ENCODE assay signal across 16 cellular contexts in the genomic region with DNA sequence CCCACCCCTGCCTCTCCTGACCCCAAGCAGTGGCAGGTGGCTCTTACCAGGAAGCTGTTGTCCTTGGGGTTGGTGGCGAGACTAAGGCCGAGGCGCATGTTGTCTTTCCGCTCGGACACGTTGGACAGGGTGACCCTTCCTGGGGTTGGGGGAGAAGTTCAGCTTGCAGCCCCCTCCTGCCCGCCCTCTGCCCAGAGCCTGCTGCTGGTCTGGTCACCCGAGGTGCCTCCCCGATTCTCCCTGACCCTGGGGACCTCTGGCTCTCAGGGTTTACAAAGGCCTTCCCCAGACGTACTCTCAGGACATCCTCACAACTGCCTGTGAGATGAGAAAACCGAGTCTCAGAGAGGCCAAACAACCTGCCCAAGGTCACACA.
DNase-seq lines count a peak whose midpoint lies in the region; ATAC-seq and TF ChIP-seq lines count a peak whose summit lies in the region.
"Had no signal": no experiment of that assay in that cellular context is flagged by ENCODE, and none has a peak within 500 bp of the region (broad histone marks: within the 10 kb centered on the region; RNA-seq: fewer than 3 reads in every experiment).

No MANE protein-coding gene starts in this region.

- no peak for TF ChIP-seq EP300 in suprapubic skin (IDR thresholded peaks at IDR 0.05)

- no peaks in the 10 kb centered on the region for H3K9me3 Mint-ChIP-seq in activated CD8-positive, alpha-beta T cell treated with anti-CD3 and anti-CD28 coated beads, Interleukin-2, amount 10 ng/mL, durations not matched to agents 7 days and 5 days (ENCODE audit: insufficient read depth)
- no peaks in the 10 kb centered on the region for H3K9me3 Mint-ChIP-seq in dendritic cell treated with granulocyte-macrophage colony-stimulating factor and Interleukin-4, amounts not matched to agents 40 ng/mL and 50 ng/mL, for 4 days
- H3K9me3 Mint-ChIP-seq in nephron: no peaks in the 10 kb centered on the region
- no peaks in the 10 kb centered on the region for H3K9me3 Mint-ChIP-seq in activated CD4-positive, alpha-beta memory T cell treated with anti-CD3 and anti-CD28 coated beads, Interleukin-2, amount 10 ng/mL, durations not matched to agents 7 days and 5 days
- H3K9me3 Mint-ChIP-seq: activated naive CD4-positive, alpha-beta T cell treated with anti-CD3 and anti-CD28 coated beads, Interleukin-2, amount 10 ng/mL, durations not matched to agents 7 days and 5 days had no signal

- peaks cover 6% of the 10 kb centered on the region for H3K27me3 Mint-ChIP-seq in activated CD8-positive, alpha-beta T cell treated with anti-CD3 and anti-CD28 coated beads, Interleukin-2, amount 10 ng/mL, durations not matched to agents 7 days and 5 days (ENCODE audit: low read depth)
- H3K27me3 Mint-ChIP-seq in dendritic cell treated with granulocyte-macrophage colony-stimulating factor and Interleukin-4, amounts not matched to agents 40 ng/mL and 50 ng/mL, for 4 days: peaks cover 8% of the 10 kb centered on the region
- peaks cover 15% of the 10 kb centered on the region for H3K27me3 Mint-ChIP-seq in nephron (ENCODE audit: low read depth)
- peaks cover 6% of the 10 kb centered on the region for H3K27me3 Mint-ChIP-seq in activated CD4-positive, alpha-beta memory T cell treated with anti-CD3 and anti-CD28 coated beads, Interleukin-2, amount 10 ng/mL, durations not matched to agents 7 days and 5 days

- no peak for ATAC-seq in activated CD8-positive, alpha-beta T cell treated with anti-CD3 and anti-CD28 coated beads, Interleukin-2, amount 10 ng/mL, durations not matched to agents 7 days and 5 days
- ATAC-seq: left colon had no signal

- H3K4me1 Mint-ChIP-seq in activated CD8-positive, alpha-beta T cell treated with anti-CD3 and anti-CD28 coated beads, Interleukin-2, amount 10 ng/mL, durations not matched to agents 7 days and 5 days (ENCODE audit: low read depth): peaks cover 12% of the 10 kb centered on the region
- H3K4me1 Mint-ChIP-seq in dendritic cell treated with granulocyte-macrophage colony-stimulating factor and Interleukin-4, amounts not matched to agents 40 ng/mL and 50 ng/mL, for 4 days (ENCODE audit: low read depth): peaks cover 52% of the 10 kb centered on the region
- H3K4me1 Mint-ChIP-seq in nephron: peaks cover 36% of the 10 kb centered on the region
- peaks cover 17% of the 10 kb centered on the region for H3K4me1 Mint-ChIP-seq in activated CD4-positive, alpha-beta memory T cell treated with anti-CD3 and anti-CD28 coated beads, Interleukin-2, amount 10 ng/mL, durations not matched to agents 7 days and 5 days

- H3K4me1 ChIP-seq in suprapubic skin: peaks cover 44% of the 10 kb centered on the region

- CTCF ChIA-PET in activated CD8-positive, alpha-beta T cell treated with anti-CD3 and anti-CD28 coated beads, Interleukin-2, amount 10 ng/mL, durations not matched to agents 7 days and 5 days (lab: Charles Lee): interaction anchor here (0.7 to 1.5 kb wide), 3 partner anchors 11 to 58 kb away, joined by 3 to 6 read pairs (median 4); no protein-coding TSS in a partner anchor
- CTCF ChIA-PET in activated CD4-positive, alpha-beta memory T cell treated with anti-CD3 and anti-CD28 coated beads, Interleukin-2, amount 10 ng/mL, durations not matched to agents 7 days and 5 days (lab: Charles Lee): no interaction called here

- H3K9me3 ChIP-seq in suprapubic skin: no peaks in the 10 kb centered on the region

- H3K4me3 ChIP-seq in suprapubic skin: no peak overlapping the region

- intact Hi-C loops in dendritic cell treated with granulocyte-macrophage colony-stimulating factor and Interleukin-4, amounts not matched to agents 40 ng/mL and 50 ng/mL, for 4 days (cut with micrococcal nuclease): loop anchor here (2.0 kb wide), 1 partner anchor 18 kb away; no protein-coding TSS in a partner anchor

- peak overlapping the region; percentile 61 for H3K27ac ChIP-seq in suprapubic skin

- TF ChIP-seq CTCF in nephron (IDR thresholded peaks at IDR 0.05; ENCODE audit: unreplicated experiment in 3 of 3) (no peak), suprapubic skin (IDR thresholded peaks at IDR 0.05) (no peak)

- no peaks in the 10 kb centered on the region for H3K27me3 ChIP-seq in suprapubic skin

- WGBS in suprapubic skin: 81% methylated on average over 11 of the region's 11 CpGs

- POLR2A ChIA-PET in activated CD8-positive, alpha-beta T cell treated with anti-CD3 and anti-CD28 coated beads, Interleukin-2, amount 10 ng/mL, durations not matched to agents 7 days and 5 days (lab: Charles Lee): no interaction called here
- POLR2A ChIA-PET in activated CD4-positive, alpha-beta memory T cell treated with anti-CD3 and anti-CD28 coated beads, Interleukin-2, amount 10 ng/mL, durations not matched to agents 7 days and 5 days (lab: Charles Lee): interaction anchor here (1.5 kb wide), 1 partner anchor 12 kb away, joined by 5 read pairs; no protein-coding TSS in a partner anchor

- no peak for TF ChIP-seq POLR2A in suprapubic skin (IDR thresholded peaks at IDR 0.05)

- peak overlapping the region; percentile 2 for H3K27ac Mint-ChIP-seq in activated CD8-positive, alpha-beta T cell treated with anti-CD3 and anti-CD28 coated beads, Interleukin-2, amount 10 ng/mL, durations not matched to agents 7 days and 5 days
- H3K27ac Mint-ChIP-seq in dendritic cell treated with granulocyte-macrophage colony-stimulating factor and Interleukin-4, amounts not matched to agents 40 ng/mL and 50 ng/mL, for 4 days: no peak overlapping the region
- peak overlapping the region in 2 of 3 experiments; percentile 16 to 67 for H3K27ac Mint-ChIP-seq in nephron
- no peak overlapping the region for H3K27ac Mint-ChIP-seq in activated CD4-positive, alpha-beta memory T cell treated with anti-CD3 and anti-CD28 coated beads, Interleukin-2, amount 10 ng/mL, durations not matched to agents 7 days and 5 days

- DNase-seq in activated CD8-positive, alpha-beta T cell treated with anti-CD3 and anti-CD28 coated beads, Interleukin-2, amount 10 ng/mL, durations not matched to agents 7 days and 5 days: no peak
- no peak for DNase-seq in suprapubic skin (ENCODE audit: low spot score in 2 of 2)
- DNase-seq in NCI-H446 treated with DMSO at 0.1 percent for 48 hours (lab: John Stamatoyannopoulos, UW): no peak
- no peak for DNase-seq in NCI-H2227 treated with DMSO at 0.1 percent for 48 hours (lab: John Stamatoyannopoulos, UW)
- no peak for DNase-seq in NCI-H2227 (lab: John Stamatoyannopoulos, UW; ENCODE audit: unreplicated experiment)
- no peak for DNase-seq in activated CD4-positive, alpha-beta memory T cell treated with anti-CD3 and anti-CD28 coated beads, Interleukin-2, amount 10 ng/mL, durations not matched to agents 7 days and 5 days
- DNase-seq: activated CD4-positive, alpha-beta T cell treated with anti-CD3 and anti-CD28 coated beads for 1 hour; activated CD8-positive, alpha-beta memory T cell treated with anti-CD3 and anti-CD28 coated beads, Interleukin-2, amount 50 U/mL, for 48 hours; activated naive CD4-positive, alpha-beta T cell treated with anti-CD3 and anti-CD28 coated beads, Interleukin-2, amount 10 ng/mL, durations not matched to agents 7 days and 5 days; cortex of kidney; foreskin fibroblast; left colon; NCI-H1694; NCI-H345 had no signal

- H3K4me3 Mint-ChIP-seq in activated CD8-positive, alpha-beta T cell treated with anti-CD3 and anti-CD28 coated beads, Interleukin-2, amount 10 ng/mL, durations not matched to agents 7 days and 5 days: no peak overlapping the region
- peak overlapping the region; percentile 75 for H3K4me3 Mint-ChIP-seq in dendritic cell treated with granulocyte-macrophage colony-stimulating factor and Interleukin-4, amounts not matched to agents 40 ng/mL and 50 ng/mL, for 4 days
- no peak overlapping the region for H3K4me3 Mint-ChIP-seq in nephron
- H3K4me3 Mint-ChIP-seq in activated CD4-positive, alpha-beta memory T cell treated with anti-CD3 and anti-CD28 coated beads, Interleukin-2, amount 10 ng/mL, durations not matched to agents 7 days and 5 days: no peak overlapping the region

- no peaks in the 10 kb centered on the region for H3K36me3 ChIP-seq in suprapubic skin

- H3K36me3 Mint-ChIP-seq in activated CD8-positive, alpha-beta T cell treated with anti-CD3 and anti-CD28 coated beads, Interleukin-2, amount 10 ng/mL, durations not matched to agents 7 days and 5 days (ENCODE audit: low read depth): no peaks in the 10 kb centered on the region
- peaks cover 5% of the 10 kb centered on the region for H3K36me3 Mint-ChIP-seq in dendritic cell treated with granulocyte-macrophage colony-stimulating factor and Interleukin-4, amounts not matched to agents 40 ng/mL and 50 ng/mL, for 4 days (ENCODE audit: low read depth)
- H3K36me3 Mint-ChIP-seq in nephron (ENCODE audit: low read depth): no peaks in the 10 kb centered on the region
- H3K36me3 Mint-ChIP-seq in activated CD4-positive, alpha-beta memory T cell treated with anti-CD3 and anti-CD28 coated beads, Interleukin-2, amount 10 ng/mL, durations not matched to agents 7 days and 5 days (ENCODE audit: low read depth): no peaks in the 10 kb centered on the region
- H3K36me3 Mint-ChIP-seq: activated naive CD4-positive, alpha-beta T cell treated with anti-CD3 and anti-CD28 coated beads, Interleukin-2, amount 10 ng/mL, durations not matched to agents 7 days and 5 days had no signal

Comparison
In these comparisons a context has a peak if more than half of its experiments do, and no peak if none do; other contexts are left out.
1. H3K27ac Mint-ChIP-seq: peak in activated CD8-positive, alpha-beta T cell treated with anti-CD3 and anti-CD28 coated beads, Interleukin-2, amount 10 ng/mL, durations not matched to agents 7 days and 5 days (single experiment) and nephron (2 of 3); none in dendritic cell treated with granulocyte-macrophage colony-stimulating factor and Interleukin-4, amounts not matched to agents 40 ng/mL and 50 ng/mL, for 4 days (single experiment) and activated CD4-positive, alpha-beta memory T cell treated with anti-CD3 and anti-CD28 coated beads, Interleukin-2, amount 10 ng/mL, durations not matched to agents 7 days and 5 days (single experiment).